Comparison of ENCODE assay signal across 12 cellular contexts in the genomic region with DNA sequence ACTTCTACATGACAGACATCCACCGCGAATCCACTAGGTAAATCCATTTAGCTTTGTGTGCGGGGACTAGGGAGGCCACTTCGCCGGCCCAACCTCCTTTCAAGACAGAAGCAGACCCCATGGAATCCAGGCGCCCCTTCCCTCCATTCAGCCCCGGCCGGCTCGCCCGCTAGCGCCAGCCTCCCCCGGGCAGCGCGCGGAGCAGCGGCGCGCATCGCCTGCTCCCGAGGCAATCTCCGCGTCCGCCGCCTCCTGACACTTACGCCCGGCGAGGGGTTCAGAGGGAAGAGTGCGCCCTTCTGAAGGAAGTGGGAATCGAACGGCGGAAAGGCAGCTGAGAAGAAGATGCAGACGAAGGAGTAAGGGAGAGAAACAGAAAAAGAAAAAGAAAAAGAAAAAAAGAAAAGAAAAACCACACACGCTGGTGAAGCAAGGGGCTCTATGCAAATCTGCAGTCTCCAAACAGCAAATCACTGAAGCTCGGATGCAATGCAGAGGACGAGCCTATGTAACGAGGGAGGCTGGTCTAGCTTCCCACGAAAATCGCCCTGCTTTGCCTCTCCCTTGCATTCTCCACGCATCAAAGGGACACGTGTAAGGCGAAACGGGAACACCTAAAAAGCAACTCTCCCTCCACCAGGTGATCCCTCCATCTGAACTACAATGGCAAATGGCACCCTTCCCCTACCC.
DNase-seq lines count a peak whose midpoint lies in the region; ATAC-seq and TF ChIP-seq lines count a peak whose summit lies in the region.
"Had no signal": no experiment of that assay in that cellular context is flagged by ENCODE, and none has a peak within 500 bp of the region (broad histone marks: within the 10 kb centered on the region; RNA-seq: fewer than 3 reads in every experiment).

No MANE protein-coding gene starts in this region.

- no peak for TF ChIP-seq CTCF in esophagus muscularis mucosa (IDR thresholded peaks at IDR 0.05)
- TF ChIP-seq CTCF in CD4-positive, alpha-beta T cell (IDR thresholded peaks at IDR 0.05) = no peak

- H3K18ac ChIP-seq in neuronal stem cell (ENCODE audit: low read length) = peak overlapping the region; percentile 84

- H3K4me3 ChIP-seq in esophagus muscularis mucosa (peak overlapping the region; percentile 39 to 47 (median 42)), neuronal stem cell (ENCODE audit: low read length in 2 of 2) (peak overlapping the region; percentile 51 to 91)

- no peak overlapping the region for H4K91ac ChIP-seq in neuronal stem cell (ENCODE audit: low read depth, low read length, poor library complexity)

- H3K36me3 ChIP-seq in esophagus muscularis mucosa (no peaks in the 10 kb centered on the region), neuronal stem cell (replicated peaks in 1 of 2; ENCODE audit: control insufficient read depth in 2 of 2, insufficient read depth in 2 of 2, low read length in 2 of 2) (no peaks in the 10 kb centered on the region)

- H2BK120ac ChIP-seq in neuronal stem cell (ENCODE audit: low read depth, low read length) = no peak overlapping the region

- H3K27me3 ChIP-seq in esophagus muscularis mucosa (peaks cover 0 to 60% (median 8%) of the 10 kb centered on the region in 4 donors), neuronal stem cell (ENCODE audit: control insufficient read depth in 3 of 3, insufficient read depth in 3 of 3, low read depth in 1 of 3, low read length in 3 of 3) (peaks cover 0 to 64% (median 0%) of the 10 kb centered on the region in 3 experiments)
- peaks cover 7% of the 10 kb centered on the region for H3K27me3 ChIP-seq in CD4-positive, alpha-beta T cell (ENCODE audit: control insufficient read depth, insufficient read depth, low read length)

- no peak overlapping the region for H3K14ac ChIP-seq in neuronal stem cell (ENCODE audit: low read length)

- no peak overlapping the region for H4K8ac ChIP-seq in neuronal stem cell (ENCODE audit: low read depth, low read length)

- peaks cover 2% of the 10 kb centered on the region for H3K9me3 Mint-ChIP-seq in CD4-positive, alpha-beta T cell
- H3K9me3 Mint-ChIP-seq: T-helper 2 cell treated with Interferon-gamma antibody and Interleukin-4, amounts not matched to agents 5 μg/mL and 100 μg/mL, for 36 hours had no signal

- H3K4me1 Mint-ChIP-seq in CD4-positive, alpha-beta T cell (ENCODE audit: low read depth) = no peaks in the 10 kb centered on the region

- intact Hi-C loops in esophagus muscularis mucosa (cut with DNase I) = no loop called here
- intact Hi-C loops in CD4-positive, alpha-beta T cell (cut with DNase I, micrococcal nuclease) = no loop called here

- CTCF ChIA-PET in CD4-positive, alpha-beta T cell (lab: Charles Lee) = no interaction called here

- H3K36me3 Mint-ChIP-seq in CD4-positive, alpha-beta T cell (ENCODE audit: low read depth) = no peaks in the 10 kb centered on the region
- H3K36me3 Mint-ChIP-seq: CD8-positive, alpha-beta T cell had no signal

- no peak overlapping the region for H3K4ac ChIP-seq in neuronal stem cell (ENCODE audit: low read length)

- WGBS in esophagus muscularis mucosa = 1% methylated on average over 42 of the region's 42 CpGs
- no CpG with 5 or more reads among the region's 42 CpGs for WGBS in neuronal stem cell (ENCODE audit: extremely low coverage in 2 of 2, insufficient read length in 2 of 2, insufficient replicate concordance in 1 of 2), 2 donors

- H2BK15ac ChIP-seq in neuronal stem cell (ENCODE audit: low read length) = no peak overlapping the region

- H3K27ac Mint-ChIP-seq in CD4-positive, alpha-beta T cell = no peak overlapping the region
- H3K27ac Mint-ChIP-seq: CD8-positive, alpha-beta T cell; T-helper 2 cell treated with Interferon-gamma antibody and Interleukin-4, amounts not matched to agents 5 μg/mL and 100 μg/mL, for 36 hours had no signal

- POLR2A ChIA-PET in CD4-positive, alpha-beta T cell (lab: Charles Lee) = no interaction called here

- DNase-seq in GM03348 (ENCODE audit: low spot score) = peak; percentile 5
- peak; percentile 20 for DNase-seq in NCI-H510A (lab: John Stamatoyannopoulos, UW)
- DNase-seq in esophagus muscularis mucosa (ENCODE audit: extremely low spot score) = no peak
- DNase-seq in neuronal stem cell (ENCODE audit: low spot score) = peak; percentile 61
- DNase-seq in NCI-H82 treated with DMSO at 0.1 percent for 48 hours (lab: John Stamatoyannopoulos, UW; ENCODE audit: unreplicated experiment) = no peak
- no peak for DNase-seq in CD4-positive, alpha-beta T cell
- DNase-seq: CD8-positive, alpha-beta T cell; cortex of kidney; KBM-7 had no signal

- ATAC-seq in GM19351 (IDR thresholded peaks at IDR 0.05; ENCODE audit: unreplicated experiment) = no peak
- no peak for ATAC-seq in GM19397 (IDR thresholded peaks at IDR 0.05; ENCODE audit: unreplicated experiment)
- ATAC-seq in CD4-positive, alpha-beta T cell (ENCODE audit: poor library complexity) = no peak
- ATAC-seq: CD8-positive, alpha-beta T cell had no signal

- no peak for TF ChIP-seq EP300 in esophagus muscularis mucosa (IDR thresholded peaks at IDR 0.05)

- H3K27ac ChIP-seq in esophagus muscularis mucosa (replicated peaks in 1 of 4) (peak overlapping the region in 1 of 4 donors; percentile 7), neuronal stem cell (replicated peaks; ENCODE audit: low read length) (no peak overlapping the region)
- H3K27ac ChIP-seq in CD4-positive, alpha-beta T cell (ENCODE audit: low read depth, low read length) = no peak overlapping the region

- H2BK12ac ChIP-seq in neuronal stem cell (ENCODE audit: low read length) = no peak overlapping the region

- peak overlapping the region; percentile 92 for H2AFZ ChIP-seq in neuronal stem cell (ENCODE audit: low read length)

- H3K79me1 ChIP-seq in neuronal stem cell (ENCODE audit: low read depth, low read length) = no peaks in the 10 kb centered on the region

- peak overlapping the region; percentile 84 for H3K9ac ChIP-seq in neuronal stem cell (ENCODE audit: low read depth, low read length, poor library complexity)

- H3K4me3 Mint-ChIP-seq in CD4-positive, alpha-beta T cell = no peak overlapping the region
- H3K4me3 Mint-ChIP-seq: CD8-positive, alpha-beta T cell; T-helper 2 cell treated with Interferon-gamma antibody and Interleukin-4, amounts not matched to agents 5 μg/mL and 100 μg/mL, for 36 hours had no signal

- H2AK5ac ChIP-seq in neuronal stem cell (ENCODE audit: low read depth, low read length) = no peak overlapping the region

- TF ChIP-seq POLR2A in esophagus muscularis mucosa (IDR thresholded peaks at IDR 0.05; ENCODE audit: low read depth) = no peak

- no peak overlapping the region for H2BK5ac ChIP-seq in neuronal stem cell (ENCODE audit: low read length)

- H3K4me1 ChIP-seq in esophagus muscularis mucosa = peaks cover 5 to 23% (median 10%) of the 10 kb centered on the region in 4 donors
- H3K4me1 ChIP-seq in neuronal stem cell (ENCODE audit: control insufficient read depth in 2 of 2, insufficient read depth in 1 of 2, low read depth in 1 of 2, low read length in 2 of 2) = peaks cover 0 to 3% of the 10 kb centered on the region in 2 donors

- H3K23ac ChIP-seq in neuronal stem cell (ENCODE audit: low read depth, low read length, poor library complexity) = no peak overlapping the region

- no peaks in the 10 kb centered on the region for H3K9me3 ChIP-seq in esophagus muscularis mucosa
- H3K9me3 ChIP-seq in neuronal stem cell (replicated peaks in 1 of 2; ENCODE audit: control insufficient read depth in 2 of 2, insufficient read depth in 1 of 2, low read depth in 1 of 2, low read length in 2 of 2) = no peaks in the 10 kb centered on the region
- H3K9me3 ChIP-seq in CD4-positive, alpha-beta T cell (ENCODE audit: control insufficient read depth, low read length) = no peaks in the 10 kb centered on the region

- peaks cover 37% of the 10 kb centered on the region for H3K27me3 Mint-ChIP-seq in CD4-positive, alpha-beta T cell

- peak overlapping the region; percentile 81 for H3K4me2 ChIP-seq in neuronal stem cell (ENCODE audit: insufficient read depth, low read length, poor library complexity, severe bottlenecking)

Comparison
In these comparisons a context has a peak if more than half of its experiments do, and no peak if none do; other contexts are left out.
1. DNase-seq: peak in GM03348 (single experiment), NCI-H510A (single experiment) and neuronal stem cell (single experiment); none in esophagus muscularis mucosa (single experiment), NCI-H82 treated with DMSO at 0.1 percent for 48 hours (single experiment) and CD4-positive, alpha-beta T cell (0 of 10).